1 cellular context compared by ENCODE assay signal in genomic region chr20:33677991-33678431, GRCh38.
TF ChIP-seq lines count a peak whose summit lies in the region.

No MANE protein-coding gene starts in this region.

TF ChIP-seq in K562, 482 proteins besides CTCF, POLR2A, EP300 and RAD21 (continues in another document):
- TF ChIP-seq ATF6 (CRISPR knock-in tag; IDR thresholded peaks at IDR 0.05), result no peak
- no peak for TF ChIP-seq HMGN3 (IDR thresholded peaks at IDR 0.05; ENCODE audit: borderline replicate concordance, extremely low read depth, insufficient read length, low read depth, low read length)
- TF ChIP-seq PML (IDR thresholded peaks at IDR 0.05; ENCODE audit: low read length), result no peak
- TF ChIP-seq ZNF740 (CRISPR knock-in tag; IDR thresholded peaks at IDR 0.05), result no peak
- TF ChIP-seq ZNF740 (tag; IDR thresholded peaks at IDR 0.05), result no peak
- TF ChIP-seq KDM5B (IDR thresholded peaks at IDR 0.05; ENCODE audit: insufficient replicate concordance, low read depth, low read length), result no peak
- TF ChIP-seq ZNF232 (CRISPR knock-in tag; IDR thresholded peaks at IDR 0.05), result no peak
- no peak for TF ChIP-seq E2F4 (CRISPR knock-in tag; IDR thresholded peaks at IDR 0.05; ENCODE audit: low read depth)
- no peak for TF ChIP-seq PTBP1 (IDR thresholded peaks at IDR 0.05; ENCODE audit: low read depth, low read length)
- TF ChIP-seq NR2C2 (CRISPR knock-in tag; IDR thresholded peaks at IDR 0.05), result no peak
- TF ChIP-seq NR2C2 (tag; IDR thresholded peaks at IDR 0.05), result no peak
- TF ChIP-seq KAT8 (IDR thresholded peaks at IDR 0.05; ENCODE audit: low read depth), result no peak
- peak; percentile 68 for TF ChIP-seq CBFA2T3 (IDR thresholded peaks at IDR 0.05)
- TF ChIP-seq KLF16 (IDR thresholded peaks at IDR 0.05), result no peak
- no peak for TF ChIP-seq LCOR (CRISPR knock-in tag; IDR thresholded peaks at IDR 0.05)
- TF ChIP-seq, protein P1, sequence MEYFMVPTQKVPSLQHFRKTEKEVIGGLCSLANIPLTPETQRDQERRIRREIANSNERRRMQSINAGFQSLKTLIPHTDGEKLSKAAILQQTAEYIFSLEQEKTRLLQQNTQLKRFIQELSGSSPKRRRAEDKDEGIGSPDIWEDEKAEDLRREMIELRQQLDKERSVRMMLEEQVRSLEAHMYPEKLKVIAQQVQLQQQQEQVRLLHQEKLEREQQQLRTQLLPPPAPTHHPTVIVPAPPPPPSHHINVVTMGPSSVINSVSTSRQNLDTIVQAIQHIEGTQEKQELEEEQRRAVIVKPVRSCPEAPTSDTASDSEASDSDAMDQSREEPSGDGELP (CRISPR knock-in tag; IDR thresholded peaks at IDR 0.05; ENCODE audit: borderline replicate concordance), result peak; percentile 45; the same call in 1 of the 2 replicates
- no peak for TF ChIP-seq FOXA1 (IDR thresholded peaks at IDR 0.05; ENCODE audit: borderline replicate concordance)
- no peak for TF ChIP-seq USF1 (CRISPR knock-in tag; IDR thresholded peaks at IDR 0.05)
- 0 out of 2 replicates have a peak, but pooled peaks have one; percentile 35 for TF ChIP-seq ZNF316 (IDR thresholded peaks at IDR 0.05)
- TF ChIP-seq TAL1 (IDR thresholded peaks at IDR 0.05), result no peak
- TF ChIP-seq NRF1 (conservative IDR thresholded peaks at IDR 0.05 in 1 of 2, IDR thresholded peaks at IDR 0.05 in 1 of 2), result peak; percentile 19 to 34; a peak in 2 of 4 replicates
- TF ChIP-seq SAP30 (IDR thresholded peaks at IDR 0.05; ENCODE audit: borderline replicate concordance, insufficient read depth, low read depth, low read length, poor library complexity, severe bottlenecking), result no peak
- TF ChIP-seq TEAD4 (IDR thresholded peaks at IDR 0.05; ENCODE audit: low read length), result no peak
- no peak for TF ChIP-seq TEAD4 (CRISPR knock-in tag; IDR thresholded peaks at IDR 0.05; ENCODE audit: borderline replicate concordance)
- TF ChIP-seq, protein P2, sequence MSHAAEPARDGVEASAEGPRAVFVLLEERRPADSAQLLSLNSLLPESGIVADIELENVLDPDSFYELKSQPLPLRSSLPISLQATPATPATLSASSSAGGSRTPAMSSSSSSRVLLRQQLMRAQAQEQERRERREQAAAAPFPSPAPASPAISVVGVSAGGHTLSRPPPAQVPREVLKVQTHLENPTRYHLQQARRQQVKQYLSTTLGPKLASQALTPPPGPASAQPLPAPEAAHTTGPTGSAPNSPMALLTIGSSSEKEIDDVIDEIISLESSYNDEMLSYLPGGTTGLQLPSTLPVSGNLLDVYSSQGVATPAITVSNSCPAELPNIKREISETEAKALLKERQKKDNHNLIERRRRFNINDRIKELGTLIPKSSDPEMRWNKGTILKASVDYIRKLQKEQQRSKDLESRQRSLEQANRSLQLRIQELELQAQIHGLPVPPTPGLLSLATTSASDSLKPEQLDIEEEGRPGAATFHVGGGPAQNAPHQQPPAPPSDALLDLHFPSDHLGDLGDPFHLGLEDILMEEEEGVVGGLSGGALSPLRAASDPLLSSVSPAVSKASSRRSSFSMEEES (CRISPR knock-in tag; IDR thresholded peaks at IDR 0.05), result no peak
- TF ChIP-seq PHB (CRISPR knock-in tag; IDR thresholded peaks at IDR 0.05), result no peak
- TF ChIP-seq ZNF589 (CRISPR knock-in tag; IDR thresholded peaks at IDR 0.05; ENCODE audit: low read depth), result no peak
- no peak for TF ChIP-seq RBM25 (IDR thresholded peaks at IDR 0.05; ENCODE audit: low read depth, low read length, severe bottlenecking)
- TF ChIP-seq, protein P3, sequence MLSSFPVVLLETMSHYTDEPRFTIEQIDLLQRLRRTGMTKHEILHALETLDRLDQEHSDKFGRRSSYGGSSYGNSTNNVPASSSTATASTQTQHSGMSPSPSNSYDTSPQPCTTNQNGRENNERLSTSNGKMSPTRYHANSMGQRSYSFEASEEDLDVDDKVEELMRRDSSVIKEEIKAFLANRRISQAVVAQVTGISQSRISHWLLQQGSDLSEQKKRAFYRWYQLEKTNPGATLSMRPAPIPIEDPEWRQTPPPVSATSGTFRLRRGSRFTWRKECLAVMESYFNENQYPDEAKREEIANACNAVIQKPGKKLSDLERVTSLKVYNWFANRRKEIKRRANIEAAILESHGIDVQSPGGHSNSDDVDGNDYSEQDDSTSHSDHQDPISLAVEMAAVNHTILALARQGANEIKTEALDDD (IDR thresholded peaks at IDR 0.05), result no peak
- TF ChIP-seq, protein P4, sequence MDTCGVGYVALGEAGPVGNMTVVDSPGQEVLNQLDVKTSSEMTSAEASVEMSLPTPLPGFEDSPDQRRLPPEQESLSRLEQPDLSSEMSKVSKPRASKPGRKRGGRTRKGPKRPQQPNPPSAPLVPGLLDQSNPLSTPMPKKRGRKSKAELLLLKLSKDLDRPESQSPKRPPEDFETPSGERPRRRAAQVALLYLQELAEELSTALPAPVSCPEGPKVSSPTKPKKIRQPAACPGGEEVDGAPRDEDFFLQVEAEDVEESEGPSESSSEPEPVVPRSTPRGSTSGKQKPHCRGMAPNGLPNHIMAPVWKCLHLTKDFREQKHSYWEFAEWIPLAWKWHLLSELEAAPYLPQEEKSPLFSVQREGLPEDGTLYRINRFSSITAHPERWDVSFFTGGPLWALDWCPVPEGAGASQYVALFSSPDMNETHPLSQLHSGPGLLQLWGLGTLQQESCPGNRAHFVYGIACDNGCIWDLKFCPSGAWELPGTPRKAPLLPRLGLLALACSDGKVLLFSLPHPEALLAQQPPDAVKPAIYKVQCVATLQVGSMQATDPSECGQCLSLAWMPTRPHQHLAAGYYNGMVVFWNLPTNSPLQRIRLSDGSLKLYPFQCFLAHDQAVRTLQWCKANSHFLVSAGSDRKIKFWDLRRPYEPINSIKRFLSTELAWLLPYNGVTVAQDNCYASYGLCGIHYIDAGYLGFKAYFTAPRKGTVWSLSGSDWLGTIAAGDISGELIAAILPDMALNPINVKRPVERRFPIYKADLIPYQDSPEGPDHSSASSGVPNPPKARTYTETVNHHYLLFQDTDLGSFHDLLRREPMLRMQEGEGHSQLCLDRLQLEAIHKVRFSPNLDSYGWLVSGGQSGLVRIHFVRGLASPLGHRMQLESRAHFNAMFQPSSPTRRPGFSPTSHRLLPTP (IDR thresholded peaks at IDR 0.05; ENCODE audit: borderline replicate concordance, extremely low read depth, insufficient read length), result no peak
- 0 out of 4 replicates have a peak, but pooled peaks of 1 of the 2 experiments have one; percentile 28 for TF ChIP-seq KDM1A (IDR thresholded peaks at IDR 0.05)
- TF ChIP-seq ZNF445 (CRISPR knock-in tag; IDR thresholded peaks at IDR 0.05; ENCODE audit: low read depth), result no peak
- TF ChIP-seq HEY1 (CRISPR knock-in tag; IDR thresholded peaks at IDR 0.05; ENCODE audit: borderline replicate concordance), result no peak
- TF ChIP-seq PYGO2 (tag; IDR thresholded peaks at IDR 0.05), result no peak
- TF ChIP-seq SP1 (CRISPR knock-in tag; IDR thresholded peaks at IDR 0.05), result no peak
- TF ChIP-seq, protein P5, sequence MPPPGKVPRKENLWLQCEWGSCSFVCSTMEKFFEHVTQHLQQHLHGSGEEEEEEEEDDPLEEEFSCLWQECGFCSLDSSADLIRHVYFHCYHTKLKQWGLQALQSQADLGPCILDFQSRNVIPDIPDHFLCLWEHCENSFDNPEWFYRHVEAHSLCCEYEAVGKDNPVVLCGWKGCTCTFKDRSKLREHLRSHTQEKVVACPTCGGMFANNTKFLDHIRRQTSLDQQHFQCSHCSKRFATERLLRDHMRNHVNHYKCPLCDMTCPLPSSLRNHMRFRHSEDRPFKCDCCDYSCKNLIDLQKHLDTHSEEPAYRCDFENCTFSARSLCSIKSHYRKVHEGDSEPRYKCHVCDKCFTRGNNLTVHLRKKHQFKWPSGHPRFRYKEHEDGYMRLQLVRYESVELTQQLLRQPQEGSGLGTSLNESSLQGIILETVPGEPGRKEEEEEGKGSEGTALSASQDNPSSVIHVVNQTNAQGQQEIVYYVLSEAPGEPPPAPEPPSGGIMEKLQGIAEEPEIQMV (tag; conservative IDR thresholded peaks at IDR 0.05; ENCODE audit: low read depth), result no peak
- TF ChIP-seq MCM3 (IDR thresholded peaks at IDR 0.05), result no peak
- no peak for TF ChIP-seq TCF7 (IDR thresholded peaks at IDR 0.05; ENCODE audit: borderline replicate concordance)
- peak; percentile 56 for TF ChIP-seq CBFA2T2 (conservative IDR thresholded peaks at IDR 0.05)
- no peak for TF ChIP-seq NCOA4 (IDR thresholded peaks at IDR 0.05; ENCODE audit: partially characterized antibody)
- TF ChIP-seq EZH2 (IDR thresholded peaks at IDR 0.05; ENCODE audit: borderline replicate concordance, low read depth, low read length), result no peak
- TF ChIP-seq MYC (IDR thresholded peaks at IDR 0.05; ENCODE audit: low read depth, low read length), result no peak
- no peak for TF ChIP-seq MYC (CRISPR knock-in tag; IDR thresholded peaks at IDR 0.05; ENCODE audit: borderline replicate concordance, low read depth)
- no peak for TF ChIP-seq ZFP36 (IDR thresholded peaks at IDR 0.05; ENCODE audit: low read depth, low read length, partially characterized antibody)
- no peak for TF ChIP-seq PTRF (tag; IDR thresholded peaks at IDR 0.05)
- no peak for TF ChIP-seq CBX5 (IDR thresholded peaks at IDR 0.05; ENCODE audit: borderline replicate concordance, low read depth)
- no peak for TF ChIP-seq ZBTB26 (CRISPR knock-in tag; IDR thresholded peaks at IDR 0.05)
- no peak for TF ChIP-seq LARP7 (IDR thresholded peaks at IDR 0.05)
- no peak for TF ChIP-seq ELF2 (CRISPR knock-in tag; IDR thresholded peaks at IDR 0.05)
- TF ChIP-seq, protein P6, sequence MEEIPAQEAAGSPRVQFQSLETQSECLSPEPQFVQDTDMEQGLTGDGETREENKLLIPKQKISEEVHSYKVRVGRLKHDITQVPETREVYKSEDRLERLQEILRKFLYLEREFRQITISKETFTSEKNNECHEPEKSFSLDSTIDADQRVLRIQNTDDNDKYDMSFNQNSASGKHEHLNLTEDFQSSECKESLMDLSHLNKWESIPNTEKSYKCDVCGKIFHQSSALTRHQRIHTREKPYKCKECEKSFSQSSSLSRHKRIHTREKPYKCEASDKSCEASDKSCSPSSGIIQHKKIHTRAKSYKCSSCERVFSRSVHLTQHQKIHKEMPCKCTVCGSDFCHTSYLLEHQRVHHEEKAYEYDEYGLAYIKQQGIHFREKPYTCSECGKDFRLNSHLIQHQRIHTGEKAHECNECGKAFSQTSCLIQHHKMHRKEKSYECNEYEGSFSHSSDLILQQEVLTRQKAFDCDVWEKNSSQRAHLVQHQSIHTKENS (CRISPR knock-in tag; IDR thresholded peaks at IDR 0.05), result no peak
- no peak for TF ChIP-seq CREB5 (CRISPR knock-in tag; IDR thresholded peaks at IDR 0.05)
- TF ChIP-seq GTF2A2 (tag; IDR thresholded peaks at IDR 0.05), result no peak
